In genomic region chr3:176167272-176167671, GRCh38 we compare ENCODE assay signal across 24 cellular contexts.
DNase-seq lines count a peak whose midpoint lies in the region; ATAC-seq and TF ChIP-seq lines count a peak whose summit lies in the region.
"Had no signal": no experiment of that assay in that cellular context is flagged by ENCODE, and none has a peak within 500 bp of the region (broad histone marks: within the 10 kb centered on the region; RNA-seq: fewer than 3 reads in every experiment).

No MANE protein-coding gene starts in this region.

- no peak overlapping the region for H3K4me3 ChIP-seq in suprapubic skin
- H3K4me3 ChIP-seq: cardiac muscle cell, skin epidermis had no signal

- H3K4me3 Mint-ChIP-seq in activated naive CD8-positive, alpha-beta T cell treated with anti-CD3 and anti-CD28 coated beads for 36 hours, result no peak overlapping the region
- H3K4me3 Mint-ChIP-seq: activated CD8-positive, alpha-beta T cell treated with anti-CD3 and anti-CD28 coated beads, Interleukin-2, amount 10 ng/mL, durations not matched to agents 7 days and 5 days; CD4-positive, CD25-positive, alpha-beta regulatory T cell; dendritic cell treated with granulocyte-macrophage colony-stimulating factor and Interleukin-4, amounts not matched to agents 40 ng/mL and 50 ng/mL, for 4 days; endodermal cell; IgD-negative memory B cell; natural killer cell; stimulated activated naive CD8-positive, alpha-beta T cell treated with anti-CD3 and anti-CD28 coated beads, Interleukin-15, Interleukin-2, amounts not matched to agents 100 ng/mL and 50 ng/mL, for 24 hours had no signal

- TF ChIP-seq POLR2A in suprapubic skin (IDR thresholded peaks at IDR 0.05), result no peak

- DNase-seq in NCI-H2171 treated with DMSO at 0.1 percent for 48 hours (lab: John Stamatoyannopoulos, UW) (peak; percentile 43), NCI-H2171 (lab: John Stamatoyannopoulos, UW) (no peak), NCI-H69 (lab: John Stamatoyannopoulos, UW) (peak; percentile 59), suprapubic skin (ENCODE audit: low spot score in 2 of 2) (no peak)
- no peak for DNase-seq in activated naive CD8-positive, alpha-beta T cell treated with anti-CD3 and anti-CD28 coated beads for 36 hours
- DNase-seq: activated CD4-positive, CD25-positive, alpha-beta regulatory T cell treated with anti-CD3 and anti-CD28 coated beads, Interleukin-2, amount 50 U/mL, for 72 hours; activated CD8-positive, alpha-beta T cell treated with anti-CD3 and anti-CD28 coated beads, Interleukin-2, amount 10 ng/mL, durations not matched to agents 7 days and 5 days; anterior cingulate cortex; CD4-positive, CD25-positive, alpha-beta regulatory T cell; endodermal cell; natural killer cell; NCI-H1436; NCI-H526; occipital lobe had no signal

- peak overlapping the region; percentile 34 for H3K27ac ChIP-seq in suprapubic skin
- H3K27ac ChIP-seq: cardiac muscle cell, skin epidermis had no signal

- H3K4me1 Mint-ChIP-seq in activated naive CD8-positive, alpha-beta T cell treated with anti-CD3 and anti-CD28 coated beads for 36 hours, result no peaks in the 10 kb centered on the region
- H3K4me1 Mint-ChIP-seq: CD4-positive, CD25-positive, alpha-beta regulatory T cell; IgD-negative memory B cell; natural killer cell had no signal

- no peaks in the 10 kb centered on the region for H3K27me3 ChIP-seq in suprapubic skin
- H3K27me3 ChIP-seq: cardiac muscle cell had no signal

- TF ChIP-seq EP300 in suprapubic skin (IDR thresholded peaks at IDR 0.05), result no peak

- peaks cover 9% of the 10 kb centered on the region for H3K9me3 Mint-ChIP-seq in activated naive CD8-positive, alpha-beta T cell treated with anti-CD3 and anti-CD28 coated beads for 36 hours
- H3K9me3 Mint-ChIP-seq: endodermal cell had no signal

- peak; percentile 97 for ATAC-seq in esophagus mucosa
- no peak for ATAC-seq in GM19455 (IDR thresholded peaks at IDR 0.05; ENCODE audit: unreplicated experiment)
- ATAC-seq in HG03108 (IDR thresholded peaks at IDR 0.05; ENCODE audit: unreplicated experiment), result no peak
- ATAC-seq: activated CD8-positive, alpha-beta T cell treated with anti-CD3 and anti-CD28 coated beads, Interleukin-2, amount 10 ng/mL, durations not matched to agents 7 days and 5 days; activated naive CD4-positive, alpha-beta T cell treated with anti-CD3 and anti-CD28 coated beads, Interleukin-2, amount 50 U/mL, for 72 hours; natural killer cell had no signal

- WGBS in suprapubic skin, result 25% methylated on average over 2 of the region's 2 CpGs

- no peaks in the 10 kb centered on the region for H3K27me3 Mint-ChIP-seq in activated naive CD8-positive, alpha-beta T cell treated with anti-CD3 and anti-CD28 coated beads for 36 hours
- H3K27me3 Mint-ChIP-seq: CD4-positive, CD25-positive, alpha-beta regulatory T cell; dendritic cell treated with granulocyte-macrophage colony-stimulating factor and Interleukin-4, amounts not matched to agents 40 ng/mL and 50 ng/mL, for 4 days; IgD-negative memory B cell; stimulated activated naive CD8-positive, alpha-beta T cell treated with anti-CD3 and anti-CD28 coated beads, Interleukin-15, Interleukin-2, amounts not matched to agents 100 ng/mL and 50 ng/mL, for 24 hours had no signal

- no peak for TF ChIP-seq CTCF in suprapubic skin (IDR thresholded peaks at IDR 0.05)

- no peak overlapping the region for H3K27ac Mint-ChIP-seq in activated naive CD8-positive, alpha-beta T cell treated with anti-CD3 and anti-CD28 coated beads for 36 hours
- H3K27ac Mint-ChIP-seq: activated CD8-positive, alpha-beta T cell treated with anti-CD3 and anti-CD28 coated beads, Interleukin-2, amount 10 ng/mL, durations not matched to agents 7 days and 5 days; activated naive CD4-positive, alpha-beta T cell treated with anti-CD3 and anti-CD28 coated beads, Interleukin-2, amount 50 U/mL, for 72 hours; activated T-helper 2 cell treated with anti-CD3 and anti-CD28 coated beads, Interferon-gamma antibody, Interleukin-2, Interleukin-4, amounts not matched to agents 10 μg/mL and 5 μg/mL and 100 μg/mL, durations not matched to agents 14 hours and 24 hours and 36 hours; CD4-positive, CD25-positive, alpha-beta regulatory T cell; dendritic cell treated with granulocyte-macrophage colony-stimulating factor and Interleukin-4, amounts not matched to agents 40 ng/mL and 50 ng/mL, for 4 days; endodermal cell; IgD-negative memory B cell; natural killer cell; stimulated activated naive CD8-positive, alpha-beta T cell treated with anti-CD3 and anti-CD28 coated beads, Interleukin-15, Interleukin-2, amounts not matched to agents 100 ng/mL and 50 ng/mL, for 24 hours had no signal

- no peaks in the 10 kb centered on the region for H3K36me3 Mint-ChIP-seq in activated naive CD8-positive, alpha-beta T cell treated with anti-CD3 and anti-CD28 coated beads for 36 hours
- H3K36me3 Mint-ChIP-seq: activated naive CD4-positive, alpha-beta T cell treated with anti-CD3 and anti-CD28 coated beads, Interleukin-2, amount 50 U/mL, for 72 hours; CD4-positive, CD25-positive, alpha-beta regulatory T cell; IgD-negative memory B cell had no signal

- no peaks in the 10 kb centered on the region for H3K9me3 ChIP-seq in suprapubic skin

- H3K36me3 ChIP-seq in suprapubic skin, result no peaks in the 10 kb centered on the region
- H3K36me3 ChIP-seq: cardiac muscle cell had no signal

- peaks cover 12% of the 10 kb centered on the region for H3K4me1 ChIP-seq in suprapubic skin

Comparison
In these comparisons a context has a peak if more than half of its experiments do, and no peak if none do; other contexts are left out.
1. DNase-seq: peak in NCI-H2171 treated with DMSO at 0.1 percent for 48 hours (single experiment) and NCI-H69 (single experiment); none in NCI-H2171 (single experiment), suprapubic skin (0 of 2) and activated naive CD8-positive, alpha-beta T cell treated with anti-CD3 and anti-CD28 coated beads for 36 hours (single experiment).